1 cellular context compared by ENCODE assay signal in the genomic region with DNA sequence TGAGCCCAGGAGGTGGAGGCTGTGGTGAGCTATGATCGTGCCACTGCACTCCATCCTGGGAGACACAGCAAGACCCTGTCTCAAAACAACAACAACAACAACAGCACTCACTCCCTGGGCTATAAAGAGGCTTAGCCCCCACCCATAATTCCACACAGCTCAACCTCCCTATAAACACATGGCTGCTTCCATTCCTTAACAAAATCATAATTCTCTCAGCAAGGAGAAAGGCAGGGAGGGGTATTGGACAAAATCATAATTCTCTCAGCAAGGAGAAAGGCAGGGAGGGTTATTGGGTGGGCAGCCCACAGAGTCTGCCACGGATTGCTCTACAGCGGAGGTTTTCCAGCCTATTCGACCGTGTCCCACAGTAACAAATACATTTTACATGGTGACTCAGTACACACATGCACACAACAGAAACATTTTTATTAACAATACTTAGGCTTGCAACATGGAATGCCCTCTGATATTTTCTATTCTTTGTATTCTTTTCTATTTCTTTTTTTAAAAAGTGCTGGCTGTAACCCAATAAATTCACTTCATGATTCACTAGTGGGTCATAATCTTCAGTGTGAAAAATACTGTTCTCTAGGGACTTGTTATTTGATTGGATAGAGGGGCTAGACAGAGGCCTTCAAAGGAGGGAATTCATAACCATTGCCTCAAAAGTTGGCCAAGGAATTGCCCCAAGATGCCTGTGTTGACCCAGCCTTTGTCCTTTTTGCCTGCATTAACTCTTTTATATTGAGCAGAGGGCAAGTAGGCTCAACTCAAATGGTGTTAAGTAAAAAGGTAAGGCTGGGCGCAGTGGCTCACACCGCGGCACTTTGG.
TF ChIP-seq lines count a peak whose summit lies in the region.

No MANE protein-coding gene starts in this region.

TF ChIP-seq in IMR-90, 13 proteins besides CTCF, POLR2A, EP300 and RAD21 (continued from another document):
- no peak for TF ChIP-seq CEBPB (IDR thresholded peaks at IDR 0.05; ENCODE audit: low read depth, low read length)
- no peak for TF ChIP-seq MXI1 (IDR thresholded peaks at IDR 0.05; ENCODE audit: borderline replicate concordance, low read depth, low read length)
- no peak for TF ChIP-seq SMC3 (IDR thresholded peaks at IDR 0.05; ENCODE audit: low read depth, low read length)
- no peak for TF ChIP-seq RCOR1 (IDR thresholded peaks at IDR 0.05; ENCODE audit: insufficient replicate concordance, low read length)
- no peak for TF ChIP-seq NFE2L2 (IDR thresholded peaks at IDR 0.05; ENCODE audit: low read depth, low read length)
- no peak for TF ChIP-seq FOS (IDR thresholded peaks at IDR 0.05; ENCODE audit: low read depth, low read length)
- TF ChIP-seq MAZ (IDR thresholded peaks at IDR 0.05; ENCODE audit: borderline replicate concordance, low read depth, low read length): no peak
